In genomic region chr2:236818281-236819045, GRCh38 we compare ENCODE assay signal across 19 cellular contexts.
A peak's percentile ranks its signal among the peaks of the same experiment; 100 is the strongest.
DNase-seq lines count a peak whose midpoint lies in the region; ATAC-seq and TF ChIP-seq lines count a peak whose summit lies in the region.
"Had no signal": no experiment of that assay in that cellular context is flagged by ENCODE, and none has a peak within 500 bp of the region (broad histone marks: within the 10 kb centered on the region; RNA-seq: fewer than 3 reads in every experiment).

No MANE protein-coding gene starts in this region.

- H3K27me3 Mint-ChIP-seq in activated CD8-positive, alpha-beta memory T cell treated with anti-CD3 and anti-CD28 coated beads, Interleukin-2, amount 10 ng/mL, durations not matched to agents 7 days and 5 days, result no peaks in the 10 kb centered on the region
- peaks cover 9% of the 10 kb centered on the region for H3K27me3 Mint-ChIP-seq in type B pancreatic cell
- H3K27me3 Mint-ChIP-seq: CD4-positive, alpha-beta T cell had no signal

- H3K27ac ChIP-seq in PC-9 (no peak overlapping the region), caudate nucleus (ENCODE audit: low read depth, low read length) (no peak overlapping the region)

- no peaks in the 10 kb centered on the region for H3K9me2 ChIP-seq in PC-9 (ENCODE audit: insufficient read depth)

- no peaks in the 10 kb centered on the region for H3K36me3 Mint-ChIP-seq in activated CD8-positive, alpha-beta memory T cell treated with anti-CD3 and anti-CD28 coated beads, Interleukin-2, amount 10 ng/mL, durations not matched to agents 7 days and 5 days
- H3K36me3 Mint-ChIP-seq in type B pancreatic cell, result peaks cover 3% of the 10 kb centered on the region

- TF ChIP-seq CTCF in PC-9 (conservative IDR thresholded peaks at IDR 0.05) (no peak), type B pancreatic cell (conservative IDR thresholded peaks at IDR 0.05) (no peak)

- intact Hi-C loops in PC-9 (cut with micrococcal nuclease; ENCODE audit: unreplicated experiment), result no loop called here

- no peaks in the 10 kb centered on the region for H3K9me3 Mint-ChIP-seq in activated CD8-positive, alpha-beta memory T cell treated with anti-CD3 and anti-CD28 coated beads, Interleukin-2, amount 10 ng/mL, durations not matched to agents 7 days and 5 days (ENCODE audit: low read depth)
- H3K9me3 Mint-ChIP-seq in type B pancreatic cell, result peaks cover 11% of the 10 kb centered on the region
- H3K9me3 Mint-ChIP-seq: CD4-positive, alpha-beta T cell had no signal

- BruUV-seq in PC-9 (replicated peaks; lab: Mats Ljungman, UMichigan), result no TSS peak

- H3K36me3 ChIP-seq in PC-9 (ENCODE audit: low read depth), result no peaks in the 10 kb centered on the region
- H3K36me3 ChIP-seq: BE2C had no signal

- no peak overlapping the region for H2AFZ ChIP-seq in PC-9

- H3K4me3 ChIP-seq in PC-9, result no peak overlapping the region

- CTCF ChIA-PET in activated CD8-positive, alpha-beta memory T cell treated with anti-CD3 and anti-CD28 coated beads, Interleukin-2, amount 10 ng/mL, durations not matched to agents 7 days and 5 days (lab: Charles Lee), result no interaction called here
- CTCF ChIA-PET in PC-9 (lab: Charles Lee), result no interaction called here

- no peak overlapping the region for H3K4me3 Mint-ChIP-seq in activated CD8-positive, alpha-beta memory T cell treated with anti-CD3 and anti-CD28 coated beads, Interleukin-2, amount 10 ng/mL, durations not matched to agents 7 days and 5 days
- no peak overlapping the region for H3K4me3 Mint-ChIP-seq in type B pancreatic cell
- H3K4me3 Mint-ChIP-seq: CD4-positive, alpha-beta T cell had no signal

- no peaks in the 10 kb centered on the region for H3K4me1 Mint-ChIP-seq in activated CD8-positive, alpha-beta memory T cell treated with anti-CD3 and anti-CD28 coated beads, Interleukin-2, amount 10 ng/mL, durations not matched to agents 7 days and 5 days
- H3K4me1 Mint-ChIP-seq in type B pancreatic cell (ENCODE audit: unreplicated experiment), result peaks cover 38% of the 10 kb centered on the region

- H3K27ac Mint-ChIP-seq in activated CD8-positive, alpha-beta memory T cell treated with anti-CD3 and anti-CD28 coated beads, Interleukin-2, amount 10 ng/mL, durations not matched to agents 7 days and 5 days, result no peak overlapping the region
- peak overlapping the region; percentile 6 for H3K27ac Mint-ChIP-seq in type B pancreatic cell
- H3K27ac Mint-ChIP-seq: CD4-positive, alpha-beta T cell had no signal

- in situ Hi-C loops in G401 (cut with HindIII; ENCODE audit: low sequenced_read_pairs), result no loop called here

- no peaks in the 10 kb centered on the region for H3K79me2 ChIP-seq in PC-9 (ENCODE audit: low read depth)

- no peaks in the 10 kb centered on the region for H4K20me1 ChIP-seq in PC-9 (ENCODE audit: insufficient read depth)

- peaks cover 17% of the 10 kb centered on the region for H3K4me1 ChIP-seq in PC-9 (replicated peaks; ENCODE audit: insufficient read depth)
- H3K4me1 ChIP-seq: BE2C had no signal

- H3K9me3 ChIP-seq in PC-9 (ENCODE audit: insufficient read depth, low read depth), result no peaks in the 10 kb centered on the region
- H3K9me3 ChIP-seq: BE2C had no signal

- peaks cover 49% of the 10 kb centered on the region for H3K27me3 ChIP-seq in PC-9 (ENCODE audit: insufficient read depth, low read depth)
- H3K27me3 ChIP-seq: BE2C had no signal

- H3K4me2 ChIP-seq in PC-9, result peak overlapping the region; percentile 13

- no peaks in the 10 kb centered on the region for H3F3A ChIP-seq in PC-9 (ENCODE audit: insufficient read depth, low read depth)

- peak; percentile 26 for DNase-seq in activated CD8-positive, alpha-beta memory T cell treated with anti-CD3 and anti-CD28 coated beads for 24 hours
- DNase-seq in activated CD8-positive, alpha-beta memory T cell treated with anti-CD3 and anti-CD28 coated beads, Interleukin-2, amount 10 ng/mL, durations not matched to agents 7 days and 5 days, result no peak
- DNase-seq in PC-9 (peak in 1 of 2 experiments; percentile 80), dermis blood vessel endothelial cell (peak; percentile 53), type B pancreatic cell (ENCODE audit: extremely low spot score, unreplicated experiment) (peak; percentile 59), G401 (ENCODE audit: low spot score) (no peak), EL (no peak), caudate nucleus (lab: John Stamatoyannopoulos, UW) (no peak)
- DNase-seq: BE2C; CD4-positive, alpha-beta T cell; DMS153; GOT3; KBM-7; MV-4-11; NCI-H1417; NCI-H2029; NCI-H446 treated with DMSO at 0.1 percent for 48 hours had no signal

- ATAC-seq in activated CD8-positive, alpha-beta memory T cell treated with anti-CD3 and anti-CD28 coated beads, Interleukin-2, amount 10 ng/mL, durations not matched to agents 7 days and 5 days, result no peak
- ATAC-seq: HepG2, Panc1 had no signal

- POLR2A ChIA-PET in PC-9 (lab: Charles Lee; ENCODE audit: unreplicated experiment), result no interaction called here

Comparison
In these comparisons a context has a peak if more than half of its experiments do, and no peak if none do; other contexts are left out.
1. DNase-seq: peak in activated CD8-positive, alpha-beta memory T cell treated with anti-CD3 and anti-CD28 coated beads for 24 hours (single experiment), dermis blood vessel endothelial cell (single experiment) and type B pancreatic cell (single experiment); none in activated CD8-positive, alpha-beta memory T cell treated with anti-CD3 and anti-CD28 coated beads, Interleukin-2, amount 10 ng/mL, durations not matched to agents 7 days and 5 days (single experiment), G401 (single experiment), EL (single experiment) and caudate nucleus (0 of 61).